ENCODE assay signal across 24 cellular contexts in the genomic region with DNA sequence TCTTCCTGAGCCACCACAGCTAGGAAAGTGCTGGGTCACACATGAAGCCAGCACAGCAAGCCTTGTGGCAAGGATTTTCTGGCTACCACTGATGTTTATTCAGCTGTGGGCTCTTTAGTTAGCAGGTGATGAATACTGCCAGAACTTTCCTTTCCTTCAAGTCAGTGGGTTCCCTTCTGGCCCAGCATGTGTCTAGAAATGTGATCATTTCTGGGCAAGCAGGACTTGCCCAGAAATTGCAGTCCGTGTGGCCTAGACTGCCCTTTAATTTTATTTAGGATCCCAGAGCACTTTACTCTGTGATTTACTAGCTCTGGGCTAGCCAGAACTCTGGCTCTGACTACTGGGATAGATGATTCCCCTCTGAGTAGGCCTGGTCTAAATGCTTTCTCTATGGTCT.
A peak's percentile ranks its signal among the peaks of the same experiment; 100 is the strongest.
DNase-seq lines count a peak whose midpoint lies in the region; ATAC-seq, FAIRE-seq and TF ChIP-seq lines count a peak whose summit lies in the region.
"Had no signal": no experiment of that assay in that cellular context is flagged by ENCODE, and none has a peak within 500 bp of the region (broad histone marks: within the 10 kb centered on the region; RNA-seq: fewer than 3 reads in every experiment).

No MANE protein-coding gene starts in this region.

- in situ Hi-C loops in transverse colon (cut with MboI; ENCODE audit: low pct_ligation_motif_present in 1 of 4, low pct_unique_long_range_greater_than_20kb in 1 of 4, low sequenced_read_pairs in 3 of 4) = no loop called here

- no peaks in the 10 kb centered on the region for H3K9me1 ChIP-seq in endothelial cell of umbilical vein (replicated peaks; ENCODE audit: control insufficient read depth, extremely low read depth, insufficient read depth, low read length)

- peak; percentile 32 for DNase-seq in BJ (ENCODE audit: low read depth)
- peak; percentile 24 for DNase-seq in RPMI7951 (ENCODE audit: low read depth)
- DNase-seq in endothelial cell of umbilical vein (ENCODE audit: low read depth, low spot score) = peak; percentile 4
- DNase-seq in non-pigmented ciliary epithelial cell (ENCODE audit: low read depth) = peak; percentile 20
- no peak for DNase-seq in transverse colon
- DNase-seq in NCI-H1417 (lab: John Stamatoyannopoulos, UW) = no peak
- no peak for DNase-seq in GM19238 (ENCODE audit: insufficient read length, low spot score)
- DNase-seq: activated CD4-positive, alpha-beta T cell treated with anti-CD3 and anti-CD28 coated beads for 48 hours; activated CD8-positive, alpha-beta memory T cell treated with anti-CD3 and anti-CD28 coated beads, Interleukin-2, amount 10 ng/mL, durations not matched to agents 7 days and 5 days; CD4-positive, CD25-positive, alpha-beta regulatory T cell; endodermal cell; GDM1; heart left ventricle; Karpas-422; left cardiac atrium; naive thymus-derived CD4-positive, alpha-beta T cell; NCI-H1930; NCI-H345; NK-92 treated with Interleukin-12 subunit alpha and Interleukin-12 subunit beta, amount 100 ng/mL, for 24 hours; right lobe of liver had no signal

- dilution Hi-C loops in endothelial cell of umbilical vein (cut with MboI; ENCODE audit: extremely low pct_ligation_motif_present, low sequenced_read_pairs) = no loop called here

- H4K20me1 ChIP-seq in endothelial cell of umbilical vein (replicated peaks; ENCODE audit: control insufficient read depth, extremely low read depth, insufficient read depth, low read length) = no peaks in the 10 kb centered on the region

- H3K27ac ChIP-seq in endothelial cell of umbilical vein (ENCODE audit: insufficient read depth, low read depth, low read length) (no peak overlapping the region), transverse colon (no peak overlapping the region)
- H3K27ac ChIP-seq: coronary artery, heart left ventricle, right lobe of liver, vagina had no signal

- TF ChIP-seq CTCF in BJ (IDR thresholded peaks at IDR 0.05; ENCODE audit: insufficient read depth, low read depth, low read length) = no peak
- no peak for TF ChIP-seq CTCF in endothelial cell of umbilical vein (IDR thresholded peaks at IDR 0.05; ENCODE audit: extremely low read depth in 1 of 2, insufficient read depth in 1 of 2, low read depth in 1 of 2, low read length in 2 of 2)
- no peak for TF ChIP-seq CTCF in transverse colon (IDR thresholded peaks at IDR 0.05)

- ATAC-seq in GM21367 (IDR thresholded peaks at IDR 0.05; ENCODE audit: unreplicated experiment) = no peak
- ATAC-seq: activated CD8-positive, alpha-beta memory T cell treated with anti-CD3 and anti-CD28 coated beads, Interleukin-2, amount 10 ng/mL, durations not matched to agents 7 days and 5 days; naive thymus-derived CD4-positive, alpha-beta T cell; Panc1; right lobe of liver had no signal

- H3K9ac ChIP-seq in endothelial cell of umbilical vein (replicated peaks; ENCODE audit: extremely low read depth, insufficient read depth, low read length) = no peak overlapping the region

- no peaks in the 10 kb centered on the region for H3K27me3 ChIP-seq in BJ (ENCODE audit: control insufficient read depth, insufficient read depth, low read length)
- H3K27me3 ChIP-seq in endothelial cell of umbilical vein (ENCODE audit: control insufficient read depth in 2 of 2, insufficient read depth in 2 of 2, low read length in 2 of 2) = no peaks in the 10 kb centered on the region
- H3K27me3 ChIP-seq in transverse colon = no peaks in the 10 kb centered on the region
- H3K27me3 ChIP-seq: heart left ventricle, right lobe of liver, vagina had no signal

- CTCF ChIA-PET in BJ (lab: Yijun Ruan, JAX) (no interaction called here), endothelial cell of umbilical vein (lab: Charles Lee) (no interaction called here)

- no peak overlapping the region for H2AFZ ChIP-seq in endothelial cell of umbilical vein (ENCODE audit: low read depth, low read length)

- POLR2A ChIA-PET in BJ (lab: Charles Lee) = interaction anchor here (0.6 kb wide), 1 partner anchor 262 kb away, joined by 5 read pairs; no protein-coding TSS in a partner anchor
- POLR2A ChIA-PET in endothelial cell of umbilical vein (lab: Charles Lee) = no interaction called here

- 56 to 71% methylated on average over 1 of the region's 1 CpG for WGBS in transverse colon (ENCODE audit: low coverage in 1 of 2), 2 donors

- no peak overlapping the region for H3K4me3 ChIP-seq in BJ (ENCODE audit: low read depth, low read length)
- H3K4me3 ChIP-seq in endothelial cell of umbilical vein (replicated peaks in 1 of 3; ENCODE audit: insufficient read depth in 1 of 3, low read depth in 1 of 3, low read length in 3 of 3) = no peak overlapping the region
- no peak overlapping the region for H3K4me3 ChIP-seq in transverse colon
- H3K4me3 ChIP-seq: coronary artery, heart left ventricle, right lobe of liver, vagina had no signal

- TF ChIP-seq POLR2A in endothelial cell of umbilical vein (IDR thresholded peaks at IDR 0.05; ENCODE audit: low read depth, low read length) = no peak
- no peak for TF ChIP-seq POLR2A in transverse colon (IDR thresholded peaks at IDR 0.05)

- H3K4me1 ChIP-seq in endothelial cell of umbilical vein (ENCODE audit: control insufficient read depth, extremely low read depth, insufficient read depth, low read length) = no peaks in the 10 kb centered on the region
- no peaks in the 10 kb centered on the region for H3K4me1 ChIP-seq in transverse colon
- H3K4me1 ChIP-seq: heart left ventricle, right lobe of liver, vagina had no signal

- no peak for FAIRE-seq in endothelial cell of umbilical vein (lab: Jason Lieb, UNC)

- H3K4me2 ChIP-seq in endothelial cell of umbilical vein (ENCODE audit: insufficient read depth, low read length) = no peak overlapping the region

- intact Hi-C loops in endothelial cell of umbilical vein (cut with micrococcal nuclease) = no loop called here
- intact Hi-C loops in transverse colon (cut with DNase I; ENCODE audit: low total_unique reads) = no loop called here

- H3K9me3 ChIP-seq in endothelial cell of umbilical vein (replicated peaks; ENCODE audit: control insufficient read depth, insufficient read depth, low read length) = no peaks in the 10 kb centered on the region
- no peaks in the 10 kb centered on the region for H3K9me3 ChIP-seq in transverse colon
- H3K9me3 ChIP-seq: heart left ventricle, right lobe of liver, vagina had no signal

- no peaks in the 10 kb centered on the region for H3K79me2 ChIP-seq in endothelial cell of umbilical vein (ENCODE audit: control insufficient read depth, insufficient read depth, low read length)

- BruUV-seq in endothelial cell of umbilical vein (replicated peaks; lab: Mats Ljungman, UMichigan) = no TSS peak

- H3K36me3 ChIP-seq in BJ (ENCODE audit: control insufficient read depth, insufficient read depth, low read length) (no peaks in the 10 kb centered on the region), endothelial cell of umbilical vein (ENCODE audit: control insufficient read depth in 2 of 2, extremely low read depth in 1 of 2, insufficient read depth in 2 of 2, low read length in 2 of 2) (no peaks in the 10 kb centered on the region), transverse colon (no peaks in the 10 kb centered on the region)
- H3K36me3 ChIP-seq: heart left ventricle, right lobe of liver, vagina had no signal

- no peak for TF ChIP-seq EP300 in transverse colon (IDR thresholded peaks at IDR 0.05; ENCODE audit: low read depth)

TF ChIP-seq in endothelial cell of umbilical vein, 7 proteins besides CTCF, POLR2A, EP300 and RAD21:
- TF ChIP-seq MYC (IDR thresholded peaks at IDR 0.05; ENCODE audit: low read depth, low read length) (no peak), JUN (IDR thresholded peaks at IDR 0.05; ENCODE audit: borderline replicate concordance, insufficient read depth, insufficient read length, low read depth) (no peak), FOS (IDR thresholded peaks at IDR 0.05; ENCODE audit: borderline replicate concordance, insufficient read depth, low read length) (no peak), GATA2 (IDR thresholded peaks at IDR 0.05; ENCODE audit: insufficient read depth, insufficient read length, low read depth, low read length) (no peak), EZH2 (IDR thresholded peaks at IDR 0.05; ENCODE audit: borderline replicate concordance, low read depth, low read length, severe bottlenecking) (no peak), POLR2AphosphoS5 (IDR thresholded peaks at IDR 0.05; ENCODE audit: insufficient read depth, low read depth, low read length) (no peak)
- TF ChIP-seq, protein P1, sequence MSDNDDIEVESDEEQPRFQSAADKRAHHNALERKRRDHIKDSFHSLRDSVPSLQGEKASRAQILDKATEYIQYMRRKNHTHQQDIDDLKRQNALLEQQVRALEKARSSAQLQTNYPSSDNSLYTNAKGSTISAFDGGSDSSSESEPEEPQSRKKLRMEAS (IDR thresholded peaks at IDR 0.05; ENCODE audit: insufficient read depth, insufficient read length) = no peak
TF ChIP-seq in endothelial cell of umbilical vein: peak in this region for 0.

Comparison
In these comparisons a context has a peak if more than half of its experiments do, and no peak if none do; other contexts are left out.
1. DNase-seq: peak in BJ (single experiment), RPMI7951 (single experiment), endothelial cell of umbilical vein (single experiment) and non-pigmented ciliary epithelial cell (single experiment); none in transverse colon (single experiment), NCI-H1417 (0 of 3) and GM19238 (single experiment).